1 cellular context compared by ENCODE assay signal in the genomic region with DNA sequence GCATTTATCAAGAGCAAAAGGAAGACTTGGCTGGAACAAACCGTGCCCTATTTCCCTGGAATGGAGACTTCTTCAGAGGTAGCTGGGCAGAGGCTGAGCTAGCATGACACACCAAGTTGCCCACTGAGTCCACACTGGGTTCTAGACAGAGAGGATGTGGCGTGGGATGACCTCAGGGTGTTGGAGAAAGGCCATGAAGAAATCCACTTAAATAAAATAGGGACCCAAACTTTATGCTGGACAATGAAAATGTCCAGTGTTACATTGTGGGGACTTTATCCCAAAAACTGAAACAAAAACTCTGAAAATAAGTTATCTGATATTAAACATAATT.
TF ChIP-seq lines count a peak whose summit lies in the region.

No MANE protein-coding gene starts in this region.

TF ChIP-seq in IMR-90, 13 proteins besides CTCF, POLR2A, EP300 and RAD21 (continued from another document):
- TF ChIP-seq, protein P1, sequence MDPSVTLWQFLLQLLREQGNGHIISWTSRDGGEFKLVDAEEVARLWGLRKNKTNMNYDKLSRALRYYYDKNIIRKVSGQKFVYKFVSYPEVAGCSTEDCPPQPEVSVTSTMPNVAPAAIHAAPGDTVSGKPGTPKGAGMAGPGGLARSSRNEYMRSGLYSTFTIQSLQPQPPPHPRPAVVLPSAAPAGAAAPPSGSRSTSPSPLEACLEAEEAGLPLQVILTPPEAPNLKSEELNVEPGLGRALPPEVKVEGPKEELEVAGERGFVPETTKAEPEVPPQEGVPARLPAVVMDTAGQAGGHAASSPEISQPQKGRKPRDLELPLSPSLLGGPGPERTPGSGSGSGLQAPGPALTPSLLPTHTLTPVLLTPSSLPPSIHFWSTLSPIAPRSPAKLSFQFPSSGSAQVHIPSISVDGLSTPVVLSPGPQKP (IDR thresholded peaks at IDR 0.05; ENCODE audit: borderline replicate concordance, low read depth, low read length): no peak
- TF ChIP-seq SMC3 (IDR thresholded peaks at IDR 0.05; ENCODE audit: low read depth, low read length): no peak
